In genomic region chr5:92906798-92907380, GRCh38 we compare ENCODE assay signal across 20 cellular contexts.
DNase-seq lines count a peak whose midpoint lies in the region; ATAC-seq and TF ChIP-seq lines count a peak whose summit lies in the region.
"Had no signal": no experiment of that assay in that cellular context is flagged by ENCODE, and none has a peak within 500 bp of the region (broad histone marks: within the 10 kb centered on the region; RNA-seq: fewer than 3 reads in every experiment).

No MANE protein-coding gene starts in this region.

- dilution Hi-C loops in IMR-90 (cut with HindIII; ENCODE audit: low sequenced_read_pairs, unreplicated experiment) = no loop called here

- H3F3A ChIP-seq in SK-N-SH (replicated peaks; ENCODE audit: insufficient read depth) = no peaks in the 10 kb centered on the region

- no peak overlapping the region for H4K91ac ChIP-seq in IMR-90 (ENCODE audit: insufficient read depth, low read depth, low read length)

- no peaks in the 10 kb centered on the region for H3K36me3 ChIP-seq in SK-N-SH (replicated peaks in 1 of 2; ENCODE audit: control insufficient read depth in 1 of 2, insufficient read depth in 2 of 2, low read length in 1 of 2)
- H3K36me3 ChIP-seq in IMR-90 (ENCODE audit: control insufficient read depth, insufficient read depth, low read length) = no peaks in the 10 kb centered on the region
- H3K36me3 ChIP-seq in Panc1 (ENCODE audit: control insufficient read depth, insufficient read depth, low read length) = no peaks in the 10 kb centered on the region

- H2BK20ac ChIP-seq in IMR-90 (ENCODE audit: low read depth, low read length) = peak overlapping the region; percentile 29; the same call in 1 of the 2 replicates

- H2BK5ac ChIP-seq in IMR-90 (ENCODE audit: low read depth, low read length, poor library complexity, severe bottlenecking) = no peak overlapping the region

- POLR2A ChIA-PET in SK-N-SH (lab: Yijun Ruan, JAX) = no interaction called here
- POLR2A ChIA-PET in IMR-90 (lab: Charles Lee; ENCODE audit: unreplicated experiment) = no interaction called here
- POLR2A ChIA-PET in Panc1 (lab: Charles Lee) = interaction anchor here (0.7 kb wide), 1 partner anchor 45 kb away, joined by 4 read pairs; no protein-coding TSS in a partner anchor

- intact Hi-C loops in IMR-90 (cut with micrococcal nuclease) = loop anchor here (5.0 to 10.0 kb wide), 2 partner anchors 342 to 600 kb away; no protein-coding TSS in a partner anchor
- intact Hi-C loops in Panc1 (cut with micrococcal nuclease; ENCODE audit: unreplicated experiment) = no loop called here

- H2AK5ac ChIP-seq in IMR-90 (ENCODE audit: low read depth, low read length) = 0 out of 2 replicates have a peak overlapping the region, but pooled peaks have one; percentile 27

- 0 out of 3 replicates have a peak overlapping the region, but pooled peaks have one; percentile 15 for H2BK15ac ChIP-seq in IMR-90 (ENCODE audit: low read depth, low read length)

- peak overlapping the region; percentile 23; the same call in 1 of the 2 replicates for H3K18ac ChIP-seq in IMR-90 (ENCODE audit: low read depth, low read length)

- WGBS in SK-N-SH (ENCODE audit: low lambda C conversion rate) = 93% methylated on average over 6 of the region's 6 CpGs
- WGBS in IMR-90 (ENCODE audit: extremely low coverage in 2 of 2, insufficient read length in 1 of 2), 2 experiments = no CpG with 5 or more reads among the region's 6 CpGs

- H4K20me1 ChIP-seq in SK-N-SH (ENCODE audit: insufficient read depth) (no peaks in the 10 kb centered on the region), IMR-90 (ENCODE audit: insufficient read depth, low read length) (no peaks in the 10 kb centered on the region)

- no peak overlapping the region for H2BK120ac ChIP-seq in IMR-90 (ENCODE audit: low read depth, low read length)

- H3K4me3 Mint-ChIP-seq in neural crest cell (peak overlapping the region; percentile 65), chondrocyte (ENCODE audit: unreplicated experiment) (no peak overlapping the region)
- H3K4me3 Mint-ChIP-seq: CD8-positive, alpha-beta T cell; H9; IgD-negative memory B cell had no signal

- H3K36me3 Mint-ChIP-seq in neural crest cell (ENCODE audit: low read depth) (no peaks in the 10 kb centered on the region), chondrocyte (ENCODE audit: low read depth) (no peaks in the 10 kb centered on the region)
- H3K36me3 Mint-ChIP-seq: CD8-positive, alpha-beta T cell had no signal

- DNase-seq in SK-N-SH (no peak), IMR-90 (no peak), Panc1 (ENCODE audit: low read depth, low spot score) (no peak), neural crest cell (ENCODE audit: low read depth, low spot score) (no peak), chondrocyte (ENCODE audit: low spot score) (no peak), DMS 273 treated with DMSO at 0.1 percent for 48 hours (lab: John Stamatoyannopoulos, UW) (no peak)
- DNase-seq: AML-193; Calu3; CD8-positive, alpha-beta T cell; DMS53; DND-41; EL; H9 had no signal

- H2AFZ ChIP-seq in SK-N-SH (ENCODE audit: low read depth) = no peak overlapping the region
- no peak overlapping the region for H2AFZ ChIP-seq in IMR-90 (replicated peaks; ENCODE audit: low read length, poor library complexity)

- TF ChIP-seq POLR2A in IMR-90 (IDR thresholded peaks at IDR 0.05; ENCODE audit: low read depth, low read length) = no peak

- H3K4me3 ChIP-seq in SK-N-SH (ENCODE audit: low read depth in 2 of 2, low read length in 1 of 2) (no peak overlapping the region), IMR-90 (ENCODE audit: insufficient read depth, low read depth, low read length) (no peak overlapping the region), Panc1 (ENCODE audit: low read depth in 2 of 2, low read length in 2 of 2) (no peak overlapping the region)
- H3K4me3 ChIP-seq: A549, GM12878 had no signal

- H3K27ac Mint-ChIP-seq in neural crest cell (ENCODE audit: unreplicated experiment) (peak overlapping the region; percentile 35), chondrocyte (ENCODE audit: unreplicated experiment) (no peak overlapping the region)
- H3K27ac Mint-ChIP-seq: CD8-positive, alpha-beta T cell; H9; IgD-negative memory B cell had no signal

- no peaks in the 10 kb centered on the region for H3K9me3 ChIP-seq in SK-N-SH
- no peaks in the 10 kb centered on the region for H3K9me3 ChIP-seq in IMR-90 (ENCODE audit: control insufficient read depth, insufficient read depth, low read length)
- no peaks in the 10 kb centered on the region for H3K9me3 ChIP-seq in Panc1 (ENCODE audit: control insufficient read depth, insufficient read depth, low read depth, low read length)
- H3K9me3 ChIP-seq: A549 had no signal

- no peak overlapping the region for H3K56ac ChIP-seq in IMR-90 (ENCODE audit: extremely low read depth, insufficient read depth, low read length)

- TF ChIP-seq RAD21 in SK-N-SH (IDR thresholded peaks at IDR 0.05; ENCODE audit: low read length) (no peak), IMR-90 (IDR thresholded peaks at IDR 0.05; ENCODE audit: low read length) (no peak)

- H3K27me3 ChIP-seq in SK-N-SH (ENCODE audit: insufficient read depth) (no peaks in the 10 kb centered on the region), IMR-90 (ENCODE audit: control insufficient read depth, insufficient read depth, low read length) (no peaks in the 10 kb centered on the region), Panc1 (ENCODE audit: control insufficient read depth, insufficient read depth, low read length) (no peaks in the 10 kb centered on the region)

- H3K9me3 Mint-ChIP-seq in neural crest cell (no peaks in the 10 kb centered on the region), chondrocyte (ENCODE audit: low read depth) (no peaks in the 10 kb centered on the region)
- H3K9me3 Mint-ChIP-seq: CD8-positive, alpha-beta T cell; H9 had no signal

- BruUV-seq in IMR-90 (replicated peaks; lab: Mats Ljungman, UMichigan) (no TSS peak), Panc1 (replicated peaks; lab: Mats Ljungman, UMichigan) (no TSS peak)

- H3K27ac ChIP-seq in SK-N-SH (ENCODE audit: low read depth in 2 of 2, low read length in 1 of 2) (no peak overlapping the region), IMR-90 (ENCODE audit: insufficient read depth, low read length) (no peak overlapping the region), Panc1 (ENCODE audit: low read length) (peak overlapping the region; percentile 49; the same call in 1 of the 2 replicates)
- H3K27ac ChIP-seq: 22Rv1, C4-2B, HL-60 had no signal

- H3K23ac ChIP-seq in IMR-90 (ENCODE audit: low read depth, low read length) = peak overlapping the region; percentile 24; the same call in 1 of the 2 replicates

- peak overlapping the region in 1 of 2 experiments; percentile 21; a peak in 1 of 4 replicates for H4K8ac ChIP-seq in IMR-90 (ENCODE audit: low read depth in 2 of 2, low read length in 2 of 2)

- no peaks in the 10 kb centered on the region for H3K79me2 ChIP-seq in SK-N-SH (ENCODE audit: insufficient read depth)

- 0 out of 2 replicates have a peak overlapping the region, but pooled peaks have one; percentile 32 for H3K14ac ChIP-seq in IMR-90 (replicated peaks; ENCODE audit: low read depth, low read length)

- CTCF ChIA-PET in SK-N-SH (lab: Yijun Ruan, JAX) (no interaction called here), IMR-90 (lab: Yijun Ruan, JAX) (interaction anchor here (0.6 kb wide), 1 partner anchor 50 kb away, joined by 3 read pairs; no protein-coding TSS in a partner anchor), Panc1 (lab: Charles Lee) (no interaction called here)

- ATAC-seq in SK-N-SH treated with all-trans-retinoic acid at 6 μM for 48 hours (no peak), IMR-90 (ENCODE audit: low read depth) (no peak), Panc1 (no peak)
- ATAC-seq: A549; CD8-positive, alpha-beta T cell had no signal

- no peak overlapping the region for H3K9ac ChIP-seq in SK-N-SH
- no peak overlapping the region for H3K9ac ChIP-seq in IMR-90 (ENCODE audit: low read depth, low read length)

- H3K9me1 ChIP-seq in IMR-90 (ENCODE audit: insufficient read depth, low read length) = 0 out of 2 replicates have a peak, but pooled peaks cover 3% of the 10 kb centered on the region

- no peaks in the 10 kb centered on the region for H3K27me3 Mint-ChIP-seq in neural crest cell (ENCODE audit: low read depth)
- H3K27me3 Mint-ChIP-seq in chondrocyte (ENCODE audit: low read depth) = no peaks in the 10 kb centered on the region
- H3K27me3 Mint-ChIP-seq: IgD-negative memory B cell had no signal

- H3K4me1 Mint-ChIP-seq in neural crest cell (peaks cover 78% of the 10 kb centered on the region), chondrocyte (ENCODE audit: low read depth) (peaks cover 19% of the 10 kb centered on the region)
- H3K4me1 Mint-ChIP-seq: IgD-negative memory B cell had no signal

- no peak overlapping the region for H3K4me2 ChIP-seq in SK-N-SH
- no peak overlapping the region for H3K4me2 ChIP-seq in IMR-90 (ENCODE audit: low read depth, low read length)

- no peaks in the 10 kb centered on the region for H3K79me1 ChIP-seq in IMR-90 (ENCODE audit: low read depth in 1 of 2, low read length in 2 of 2)

- TF ChIP-seq CTCF in SK-N-SH (IDR thresholded peaks at IDR 0.05) (no peak), IMR-90 (conservative IDR thresholded peaks at IDR 0.05; ENCODE audit: low read depth, low read length) (no peak), Panc1 (IDR thresholded peaks at IDR 0.05) (no peak), neural crest cell (conservative IDR thresholded peaks at IDR 0.05) (no peak), chondrocyte (IDR thresholded peaks at IDR 0.05) (no peak)

- H3K4ac ChIP-seq in IMR-90 (ENCODE audit: low read depth, low read length) = no peak overlapping the region

- in situ Hi-C loops in IMR-90 (cut with MboI; ENCODE audit: low sequenced_read_pairs) (loop anchor here (25.0 kb wide), 1 partner anchor 680 kb away; the partner anchor contains the start of genes NR2F1 and NR2F1-AS1), Panc1 (cut with HindIII; ENCODE audit: low pct_unique_long_range_greater_than_20kb, low sequenced_read_pairs) (no loop called here)

- no peak overlapping the region for H2AK9ac ChIP-seq in IMR-90 (replicated peaks; ENCODE audit: low read depth, low read length, poor library complexity)

- H3K9me2 ChIP-seq in SK-N-SH = no peaks in the 10 kb centered on the region

- no peak for TF ChIP-seq EP300 in SK-N-SH (IDR thresholded peaks at IDR 0.05; ENCODE audit: borderline replicate concordance in 1 of 2, low read depth in 1 of 2, low read length in 1 of 2)

- H3K4me1 ChIP-seq in SK-N-SH (ENCODE audit: control insufficient read depth in 1 of 2, insufficient read depth in 2 of 2, low read depth in 1 of 2, low read length in 1 of 2) (peaks cover 2 to 4% of the 10 kb centered on the region in 2 experiments; a peak in 3 of 4 replicates), IMR-90 (ENCODE audit: control insufficient read depth, insufficient read depth, low read length) (peaks cover 3% of the 10 kb centered on the region), Panc1 (ENCODE audit: control insufficient read depth, insufficient read depth, low read length) (peaks cover 3% of the 10 kb centered on the region; the same call in 1 of the 2 replicates)

- H4K5ac ChIP-seq in IMR-90 (ENCODE audit: low read depth, low read length) = no peak overlapping the region

TF ChIP-seq in SK-N-SH, 30 proteins besides CTCF, POLR2A, EP300 and RAD21 (continues in another document):
- no peak for TF ChIP-seq GATA2 (CRISPR knock-in tag; IDR thresholded peaks at IDR 0.05)

TF ChIP-seq in IMR-90, 13 proteins besides CTCF, POLR2A, EP300 and RAD21 (continues in another document):
- TF ChIP-seq SMC3 (IDR thresholded peaks at IDR 0.05; ENCODE audit: low read depth, low read length) (no peak), RFX5 (IDR thresholded peaks at IDR 0.05; ENCODE audit: low read depth, low read length) (no peak)
